In genomic region chr9:111965566-111966019, GRCh38 we compare ENCODE assay signal across 8 cellular contexts.
DNase-seq lines count a peak whose midpoint lies in the region; ATAC-seq and FAIRE-seq lines count a peak whose summit lies in the region.

No MANE protein-coding gene starts in this region.

- ATAC-seq in GM21528 (IDR thresholded peaks at IDR 0.05; ENCODE audit: low FRiP score, unreplicated experiment) (peak; percentile 77), GM21526 (IDR thresholded peaks at IDR 0.05; ENCODE audit: low FRiP score, unreplicated experiment) (no peak)

- DNase-seq in EL (peak; percentile 97), HTR-8/SVneo (ENCODE audit: insufficient read length, low spot score) (peak; percentile 51), hepatic stellate cell (ENCODE audit: low spot score) (peak; percentile 80), NCI-H82 (lab: John Stamatoyannopoulos, UW) (no peak), H7 (no peak)
- no peak for DNase-seq in activated CD4-positive, alpha-beta T cell treated with anti-CD3 and anti-CD28 coated beads, Interleukin-2, amount 50 U/mL, for 1 hour

- H3K4me3 ChIP-seq in H7 (ENCODE audit: insufficient read depth, low read depth, low read length): no peak overlapping the region

- no peaks in the 10 kb centered on the region for H3K36me3 ChIP-seq in H7 (replicated peaks; ENCODE audit: control insufficient read depth, insufficient read depth, low read length)

- FAIRE-seq in HTR-8/SVneo (lab: Jason Lieb, UNC): no peak

- H3K27me3 ChIP-seq in H7 (ENCODE audit: control insufficient read depth, insufficient read depth, low read length): no peaks in the 10 kb centered on the region

Comparison
In these comparisons a context has a peak if more than half of its experiments do, and no peak if none do; other contexts are left out.
1. DNase-seq: peak in EL (single experiment), HTR-8/SVneo (single experiment) and hepatic stellate cell (single experiment); none in NCI-H82 (single experiment), H7 (single experiment) and activated CD4-positive, alpha-beta T cell treated with anti-CD3 and anti-CD28 coated beads, Interleukin-2, amount 50 U/mL, for 1 hour (single experiment).